15 cellular contexts compared by ENCODE assay signal in the genomic region with DNA sequence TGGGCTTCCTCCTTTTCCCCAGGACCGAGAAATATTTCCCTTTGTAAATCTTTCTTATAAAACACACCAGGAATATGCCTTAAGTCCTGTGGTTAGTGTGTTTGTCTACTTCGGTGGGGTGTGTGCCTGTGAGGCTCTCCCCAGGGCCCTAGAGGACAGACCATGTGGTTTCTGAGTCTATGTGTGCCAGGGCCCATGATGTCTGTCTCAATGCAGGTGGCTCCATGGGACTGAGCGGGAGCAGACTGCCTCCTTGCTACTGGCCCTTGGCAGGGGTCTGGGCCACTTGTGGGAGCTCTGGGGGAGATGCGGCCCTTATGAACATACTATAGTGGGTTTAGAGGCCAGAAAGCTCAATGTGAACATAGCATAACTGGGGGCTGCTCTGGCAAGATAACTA. TPM values are rescaled to one million over a fixed set of nuclear protein-coding genes. Genes with fewer than 3 reads are reported as not detected.
DNase-seq lines count a peak whose midpoint lies in the region; ATAC-seq and TF ChIP-seq lines count a peak whose summit lies in the region.
"Had no signal": no experiment of that assay in that cellular context is flagged by ENCODE, and none has a peak within 500 bp of the region (broad histone marks: within the 10 kb centered on the region; RNA-seq: fewer than 3 reads in every experiment).

No MANE protein-coding gene starts in this region.

- no peaks in the 10 kb centered on the region for H3K9me3 ChIP-seq in BLaER1
- no peaks in the 10 kb centered on the region for H3K9me3 ChIP-seq in lower lobe of right lung
- H3K9me3 ChIP-seq: Caco-2, HAP-1 had no signal

- H3K27ac Mint-ChIP-seq in activated naive CD8-positive, alpha-beta T cell treated with anti-CD3 and anti-CD28 coated beads, Interleukin-2, amount 10 ng/mL, durations not matched to agents 7 days and 5 days: no peak overlapping the region
- no peak overlapping the region for H3K27ac Mint-ChIP-seq in activated naive CD8-positive, alpha-beta T cell treated with anti-CD3 and anti-CD28 coated beads, Interleukin-2, amount 50 U/mL, for 24 hours
- H3K27ac Mint-ChIP-seq: CD4-positive, CD25-positive, alpha-beta regulatory T cell had no signal

- no peaks in the 10 kb centered on the region for H3K27me3 Mint-ChIP-seq in activated naive CD8-positive, alpha-beta T cell treated with anti-CD3 and anti-CD28 coated beads, Interleukin-2, amount 10 ng/mL, durations not matched to agents 7 days and 5 days
- H3K27me3 Mint-ChIP-seq in activated naive CD8-positive, alpha-beta T cell treated with anti-CD3 and anti-CD28 coated beads, Interleukin-2, amount 50 U/mL, for 24 hours: no peaks in the 10 kb centered on the region

- no peaks in the 10 kb centered on the region for H4K20me1 ChIP-seq in BLaER1

- H3K4me1 Mint-ChIP-seq in activated naive CD8-positive, alpha-beta T cell treated with anti-CD3 and anti-CD28 coated beads, Interleukin-2, amount 10 ng/mL, durations not matched to agents 7 days and 5 days: no peaks in the 10 kb centered on the region
- H3K4me1 Mint-ChIP-seq in activated naive CD8-positive, alpha-beta T cell treated with anti-CD3 and anti-CD28 coated beads, Interleukin-2, amount 50 U/mL, for 24 hours: no peaks in the 10 kb centered on the region
- H3K4me1 Mint-ChIP-seq: CD4-positive, CD25-positive, alpha-beta regulatory T cell had no signal

- H3K36me3 ChIP-seq in BLaER1 (no peaks in the 10 kb centered on the region), lower lobe of right lung (no peaks in the 10 kb centered on the region)
- H3K36me3 ChIP-seq: HAP-1 had no signal

- POLR2A ChIA-PET in activated naive CD8-positive, alpha-beta T cell treated with anti-CD3 and anti-CD28 coated beads, Interleukin-2, amount 10 ng/mL, durations not matched to agents 7 days and 5 days (lab: Charles Lee): no interaction called here

- H3K4me2 ChIP-seq in BLaER1: peak overlapping the region; percentile 71

- no peak overlapping the region for H3K9ac ChIP-seq in BLaER1
- H3K9ac ChIP-seq: GM23248 had no signal

- H3K27me3 ChIP-seq in BLaER1 (no peaks in the 10 kb centered on the region), lower lobe of right lung (ENCODE audit: low read depth) (no peaks in the 10 kb centered on the region)

- no peak for ATAC-seq in activated naive CD8-positive, alpha-beta T cell treated with anti-CD3 and anti-CD28 coated beads, Interleukin-2, amount 10 ng/mL, durations not matched to agents 7 days and 5 days (ENCODE audit: low read depth)
- no peak for ATAC-seq in activated naive CD8-positive, alpha-beta T cell treated with anti-CD3 and anti-CD28 coated beads, Interleukin-2, amount 50 U/mL, for 24 hours
- ATAC-seq in lower lobe of right lung (no peak), HG03342 (IDR thresholded peaks at IDR 0.05; ENCODE audit: unreplicated experiment) (no peak)

- H3K4me1 ChIP-seq in BLaER1: peaks cover 61% of the 10 kb centered on the region
- H3K4me1 ChIP-seq in lower lobe of right lung: no peaks in the 10 kb centered on the region
- H3K4me1 ChIP-seq: Caco-2, HAP-1 had no signal

- H3K36me3 Mint-ChIP-seq in activated naive CD8-positive, alpha-beta T cell treated with anti-CD3 and anti-CD28 coated beads, Interleukin-2, amount 10 ng/mL, durations not matched to agents 7 days and 5 days: no peaks in the 10 kb centered on the region
- H3K36me3 Mint-ChIP-seq in activated naive CD8-positive, alpha-beta T cell treated with anti-CD3 and anti-CD28 coated beads, Interleukin-2, amount 50 U/mL, for 24 hours (ENCODE audit: low read depth): no peaks in the 10 kb centered on the region
- H3K36me3 Mint-ChIP-seq: CD4-positive, CD25-positive, alpha-beta regulatory T cell had no signal

- TF ChIP-seq CTCF in lower lobe of right lung (IDR thresholded peaks at IDR 0.05): no peak

- intact Hi-C loops in lower lobe of right lung (cut with DNase I): no loop called here
- intact Hi-C loops in posterior vena cava (cut with DNase I): no loop called here

- H3K4me3 Mint-ChIP-seq in activated naive CD8-positive, alpha-beta T cell treated with anti-CD3 and anti-CD28 coated beads, Interleukin-2, amount 10 ng/mL, durations not matched to agents 7 days and 5 days: no peak overlapping the region
- no peak overlapping the region for H3K4me3 Mint-ChIP-seq in activated naive CD8-positive, alpha-beta T cell treated with anti-CD3 and anti-CD28 coated beads, Interleukin-2, amount 50 U/mL, for 24 hours
- H3K4me3 Mint-ChIP-seq: CD4-positive, CD25-positive, alpha-beta regulatory T cell had no signal

- H3K27ac ChIP-seq in BLaER1 (no peak overlapping the region), lower lobe of right lung (no peak overlapping the region), substantia nigra (ENCODE audit: low read depth, low read length, poor library complexity, severe bottlenecking) (no peak overlapping the region)
- H3K27ac ChIP-seq: GM23248, HL-60 had no signal

- H3K4me3 ChIP-seq in BLaER1: no peak overlapping the region
- no peak overlapping the region for H3K4me3 ChIP-seq in lower lobe of right lung
- H3K4me3 ChIP-seq: GM23248, HAP-1 had no signal

- DNase-seq in activated naive CD8-positive, alpha-beta T cell treated with anti-CD3 and anti-CD28 coated beads, Interleukin-2, amount 10 ng/mL, durations not matched to agents 7 days and 5 days: peak; percentile 9
- DNase-seq in activated naive CD8-positive, alpha-beta T cell treated with anti-CD3 and anti-CD28 coated beads, Interleukin-2, amount 50 U/mL, for 24 hours: no peak
- DNase-seq in lower lobe of right lung: peak; percentile 14
- DNase-seq in posterior vena cava (ENCODE audit: low spot score): peak; percentile 38
- no peak for DNase-seq in NCI-H510A treated with DMSO at 0.1 percent for 48 hours (lab: John Stamatoyannopoulos, UW)
- no peak for DNase-seq in substantia nigra (lab: John Stamatoyannopoulos, UW)
- DNase-seq: 8988T; C1 segment of cervical spinal cord; Caco-2; CD4-positive, CD25-positive, alpha-beta regulatory T cell; GM23248 had no signal

- H3K9me3 Mint-ChIP-seq in activated naive CD8-positive, alpha-beta T cell treated with anti-CD3 and anti-CD28 coated beads, Interleukin-2, amount 10 ng/mL, durations not matched to agents 7 days and 5 days: no peaks in the 10 kb centered on the region
- no peaks in the 10 kb centered on the region for H3K9me3 Mint-ChIP-seq in activated naive CD8-positive, alpha-beta T cell treated with anti-CD3 and anti-CD28 coated beads, Interleukin-2, amount 50 U/mL, for 24 hours
- H3K9me3 Mint-ChIP-seq: CD4-positive, CD25-positive, alpha-beta regulatory T cell had no signal

RNA-seq across cellular contexts. Expression of a gene that starts 37.6 kb away (rescaled TPM):
- under 1 TPM; 0.28 to 0.53 TPM for total RNA-seq in activated naive CD8-positive, alpha-beta T cell treated with anti-CD3 and anti-CD28 coated beads, Interleukin-2, amount 10 ng/mL, durations not matched to agents 7 days and 5 days
- total RNA-seq in lower lobe of right lung: 0.24 TPM
- total RNA-seq in posterior vena cava: 1 to 10 TPM in 1 of 2 donors, under 1 TPM in 1; 0.32 to 1.4 TPM
- total RNA-seq: CD4-positive, CD25-positive, alpha-beta regulatory T cell; GM23248 had no signal

Comparison
In these comparisons a context has a peak if more than half of its experiments do, and no peak if none do; other contexts are left out.
1. DNase-seq: peak in activated naive CD8-positive, alpha-beta T cell treated with anti-CD3 and anti-CD28 coated beads, Interleukin-2, amount 10 ng/mL, durations not matched to agents 7 days and 5 days (single experiment), lower lobe of right lung (single experiment) and posterior vena cava (single experiment); none in activated naive CD8-positive, alpha-beta T cell treated with anti-CD3 and anti-CD28 coated beads, Interleukin-2, amount 50 U/mL, for 24 hours (single experiment), NCI-H510A treated with DMSO at 0.1 percent for 48 hours (single experiment) and substantia nigra (0 of 49).